Comparison of ENCODE assay signal across 26 cellular contexts in genomic region chrX:95071052-95071451, GRCh38.
DNase-seq lines count a peak whose midpoint lies in the region; ATAC-seq and TF ChIP-seq lines count a peak whose summit lies in the region.
"Had no signal": no experiment of that assay in that cellular context is flagged by ENCODE, and none has a peak within 500 bp of the region (broad histone marks: within the 10 kb centered on the region; RNA-seq: fewer than 3 reads in every experiment).

No MANE protein-coding gene starts in this region.

- H3K27me3 Mint-ChIP-seq in MCF 10A (ENCODE audit: insufficient read depth, unreplicated experiment) = peaks cover 41% of the 10 kb centered on the region
- H3K27me3 Mint-ChIP-seq in activated naive CD8-positive, alpha-beta T cell treated with anti-CD3 and anti-CD28 coated beads, Interleukin-2, amount 50 U/mL, for 24 hours = no peaks in the 10 kb centered on the region
- H3K27me3 Mint-ChIP-seq: activated CD4-positive, alpha-beta T cell treated with anti-CD3 and anti-CD28 coated beads, Interleukin-2, amount 10 ng/mL, durations not matched to agents 7 days and 5 days; CD4-positive, alpha-beta T cell; IgD-negative memory B cell; stimulated activated memory B cell treated with anti-CD40 and anti-IgM and Interleukin-4, amounts not matched to agents 10 μg/mL and 1 μg/mL and 100 μg/mL, for 72 hours had no signal

- 100% methylated on average over 1 of the region's 1 CpG for WGBS in mammary epithelial cell (ENCODE audit: low coverage, missing lambda C conversion rate)

- ATAC-seq in RWPE2 (ENCODE audit: low read depth) = no peak
- ATAC-seq in HG02588 (IDR thresholded peaks at IDR 0.05; ENCODE audit: unreplicated experiment) = no peak
- no peak for ATAC-seq in activated naive CD8-positive, alpha-beta T cell treated with anti-CD3 and anti-CD28 coated beads, Interleukin-2, amount 50 U/mL, for 24 hours
- ATAC-seq: GM12878; stimulated activated memory B cell treated with anti-CD40 and anti-IgM and Interleukin-4, amounts not matched to agents 10 μg/mL and 1 μg/mL and 100 μg/mL, for 72 hours had no signal

- no peak overlapping the region for H3K4me3 Mint-ChIP-seq in MCF 10A (ENCODE audit: unreplicated experiment)
- no peak overlapping the region for H3K4me3 Mint-ChIP-seq in activated naive CD8-positive, alpha-beta T cell treated with anti-CD3 and anti-CD28 coated beads, Interleukin-2, amount 50 U/mL, for 24 hours
- H3K4me3 Mint-ChIP-seq: activated CD4-positive, alpha-beta T cell treated with anti-CD3 and anti-CD28 coated beads, Interleukin-2, amount 10 ng/mL, durations not matched to agents 7 days and 5 days; CD4-positive, alpha-beta T cell; IgD-negative memory B cell; stimulated activated memory B cell treated with anti-CD40 and anti-IgM and Interleukin-4, amounts not matched to agents 10 μg/mL and 1 μg/mL and 100 μg/mL, for 72 hours had no signal

- CTCF ChIA-PET in mammary epithelial cell (lab: Charles Lee; ENCODE audit: low non-redundant PET) = interaction anchor here (0.7 kb wide), 1 partner anchor 127 kb away, joined by 3 read pairs; no protein-coding TSS in a partner anchor
- CTCF ChIA-PET in MCF 10A (lab: Yijun Ruan, JAX) = interaction anchor here (0.6 to 1.2 kb wide), 7 partner anchors 12 to 312 kb away, joined by 3 to 5 read pairs (median 3); no protein-coding TSS in a partner anchor

- H3K9me3 ChIP-seq in mammary epithelial cell (replicated peaks; ENCODE audit: insufficient read depth, low read length) = no peaks in the 10 kb centered on the region
- no peaks in the 10 kb centered on the region for H3K9me3 ChIP-seq in RWPE2 (ENCODE audit: severe bottlenecking)
- H3K9me3 ChIP-seq: adrenal gland, MG63, sigmoid colon, testis had no signal

- H3K4me1 ChIP-seq in mammary epithelial cell (ENCODE audit: insufficient read depth, low read length) (peaks cover 2% of the 10 kb centered on the region), RWPE2 (ENCODE audit: insufficient read depth, poor library complexity, severe bottlenecking) (no peaks in the 10 kb centered on the region)
- H3K4me1 ChIP-seq: adrenal gland, parathyroid adenoma, sigmoid colon, testis had no signal

- dilution Hi-C loops in mammary epithelial cell (cut with HindIII; ENCODE audit: low sequenced_read_pairs) = no loop called here

- no peaks in the 10 kb centered on the region for H3K36me3 Mint-ChIP-seq in MCF 10A (ENCODE audit: insufficient read depth, unreplicated experiment)
- no peaks in the 10 kb centered on the region for H3K36me3 Mint-ChIP-seq in activated naive CD8-positive, alpha-beta T cell treated with anti-CD3 and anti-CD28 coated beads, Interleukin-2, amount 50 U/mL, for 24 hours (ENCODE audit: low read depth)
- H3K36me3 Mint-ChIP-seq: IgD-negative memory B cell; stimulated activated memory B cell treated with anti-CD40 and anti-IgM and Interleukin-4, amounts not matched to agents 10 μg/mL and 1 μg/mL and 100 μg/mL, for 72 hours had no signal

- no peaks in the 10 kb centered on the region for H4K20me1 ChIP-seq in mammary epithelial cell (ENCODE audit: insufficient read depth, low read length)

- H3K4me1 Mint-ChIP-seq in MCF 10A (ENCODE audit: insufficient read depth, unreplicated experiment) = peaks cover 5% of the 10 kb centered on the region
- no peaks in the 10 kb centered on the region for H3K4me1 Mint-ChIP-seq in activated naive CD8-positive, alpha-beta T cell treated with anti-CD3 and anti-CD28 coated beads, Interleukin-2, amount 50 U/mL, for 24 hours
- H3K4me1 Mint-ChIP-seq: activated CD4-positive, alpha-beta T cell treated with anti-CD3 and anti-CD28 coated beads, Interleukin-2, amount 10 ng/mL, durations not matched to agents 7 days and 5 days; IgD-negative memory B cell; stimulated activated memory B cell treated with anti-CD40 and anti-IgM and Interleukin-4, amounts not matched to agents 10 μg/mL and 1 μg/mL and 100 μg/mL, for 72 hours had no signal

- BruUV-seq in mammary epithelial cell (replicated peaks; lab: Mats Ljungman, UMichigan) = no TSS peak
- no TSS peak for BruUV-seq in MCF 10A (replicated peaks; lab: Mats Ljungman, UMichigan)

- H3K9me3 Mint-ChIP-seq in MCF 10A (ENCODE audit: unreplicated experiment) = peaks cover 8% of the 10 kb centered on the region
- no peaks in the 10 kb centered on the region for H3K9me3 Mint-ChIP-seq in activated naive CD8-positive, alpha-beta T cell treated with anti-CD3 and anti-CD28 coated beads, Interleukin-2, amount 50 U/mL, for 24 hours
- H3K9me3 Mint-ChIP-seq: activated CD4-positive, alpha-beta T cell treated with anti-CD3 and anti-CD28 coated beads, Interleukin-2, amount 10 ng/mL, durations not matched to agents 7 days and 5 days; CD4-positive, alpha-beta T cell; IgD-negative memory B cell had no signal

- H3K27ac ChIP-seq in mammary epithelial cell (ENCODE audit: insufficient read depth, low read depth, low read length) = no peak overlapping the region
- no peak overlapping the region for H3K27ac ChIP-seq in RWPE2 (ENCODE audit: poor library complexity, severe bottlenecking)
- H3K27ac ChIP-seq: adrenal gland, parathyroid adenoma, sigmoid colon, testis had no signal

- H3K4me3 ChIP-seq in mammary epithelial cell (replicated peaks in 1 of 3; ENCODE audit: insufficient read depth in 1 of 3, low read depth in 2 of 3, low read length in 3 of 3) = no peak overlapping the region
- no peak overlapping the region for H3K4me3 ChIP-seq in RWPE2 (ENCODE audit: severe bottlenecking)
- H3K4me3 ChIP-seq in retinal pigment epithelial cell (ENCODE audit: low read length) = no peak overlapping the region
- H3K4me3 ChIP-seq: adrenal gland, GM12878, MG63, sigmoid colon, testis had no signal

- H3K4me2 ChIP-seq in mammary epithelial cell (ENCODE audit: insufficient read depth, low read depth, low read length) = no peak overlapping the region

- H3K27ac Mint-ChIP-seq in MCF 10A (ENCODE audit: low read depth, unreplicated experiment) = no peak overlapping the region
- H3K27ac Mint-ChIP-seq in activated naive CD8-positive, alpha-beta T cell treated with anti-CD3 and anti-CD28 coated beads, Interleukin-2, amount 50 U/mL, for 24 hours = no peak overlapping the region
- H3K27ac Mint-ChIP-seq: activated CD4-positive, alpha-beta T cell treated with anti-CD3 and anti-CD28 coated beads, Interleukin-2, amount 10 ng/mL, durations not matched to agents 7 days and 5 days; CD4-positive, alpha-beta T cell; IgD-negative memory B cell; stimulated activated memory B cell treated with anti-CD40 and anti-IgM and Interleukin-4, amounts not matched to agents 10 μg/mL and 1 μg/mL and 100 μg/mL, for 72 hours had no signal

- POLR2A ChIA-PET in MCF 10A (lab: Yijun Ruan, JAX) = interaction anchor here (0.7 to 1.2 kb wide), 3 partner anchors 10 to 312 kb away, joined by 3 to 5 read pairs (median 3); no protein-coding TSS in a partner anchor

- no peaks in the 10 kb centered on the region for H3K36me3 ChIP-seq in mammary epithelial cell (ENCODE audit: insufficient read depth, low read length)
- no peaks in the 10 kb centered on the region for H3K36me3 ChIP-seq in RWPE2 (ENCODE audit: low read depth)
- H3K36me3 ChIP-seq: adrenal gland, MG63, sigmoid colon had no signal

- H2AFZ ChIP-seq in mammary epithelial cell (ENCODE audit: low read depth, low read length) = no peak overlapping the region
- H2AFZ ChIP-seq: parathyroid adenoma had no signal

- H3K27me3 ChIP-seq in mammary epithelial cell (ENCODE audit: insufficient read depth, low read length) (peaks cover 2% of the 10 kb centered on the region), RWPE2 (ENCODE audit: insufficient read depth, poor library complexity, severe bottlenecking) (no peaks in the 10 kb centered on the region)
- H3K27me3 ChIP-seq: MG63, sigmoid colon, testis had no signal

- in situ Hi-C loops in mammary epithelial cell (cut with MboI; ENCODE audit: low sequenced_read_pairs in 2 of 2) = no loop called here

- no peak for DNase-seq in mammary epithelial cell
- no peak for DNase-seq in MCF 10A (ENCODE audit: unreplicated experiment)
- DNase-seq in RWPE2 (ENCODE audit: low spot score) = no peak
- peak; percentile 21 for DNase-seq in fibroblast of peridontal ligament (ENCODE audit: extremely low read depth)
- DNase-seq in retinal pigment epithelial cell (ENCODE audit: low read depth) = no peak
- no peak for DNase-seq in activated naive CD4-positive, alpha-beta T cell treated with Interleukin-2 at 50 U/mL for 16 hours
- DNase-seq in activated naive CD8-positive, alpha-beta T cell treated with anti-CD3 and anti-CD28 coated beads, Interleukin-2, amount 50 U/mL, for 24 hours = no peak
- DNase-seq: activated CD4-positive, alpha-beta T cell treated with anti-CD3 and anti-CD28 coated beads, Interleukin-2, amount 10 ng/mL, durations not matched to agents 7 days and 5 days; activated effector memory CD4-positive, alpha-beta T cell treated with Interleukin-2 at 50 U/mL for 16 hours; adrenal gland; CD4-positive, alpha-beta T cell; cerebellar nuclear complex; GF-D8; MG63; NCI-H146; NCI-H2171; NCI-H526 treated with DMSO at 0.1 percent for 48 hours; SHP77; sigmoid colon; T-helper 1 cell; testis had no signal

- intact Hi-C loops in mammary epithelial cell (cut with micrococcal nuclease) (loop anchor here (2.0 to 5.0 kb wide), 2 partner anchors 14 to 239 kb away; no protein-coding TSS in a partner anchor), MCF 10A (cut with micrococcal nuclease) (loop anchor here (1.0 to 10.0 kb wide), 2 partner anchors 14 to 106 kb away; no protein-coding TSS in a partner anchor)

- no peak overlapping the region for H3K9ac ChIP-seq in mammary epithelial cell (ENCODE audit: insufficient read depth, low read length)
- H3K9ac ChIP-seq: parathyroid adenoma had no signal

- TF ChIP-seq CTCF in mammary epithelial cell (conservative IDR thresholded peaks at IDR 0.05 in 1 of 2, IDR thresholded peaks at IDR 0.05 in 1 of 2; ENCODE audit: extremely low read depth in 1 of 2, insufficient read depth in 1 of 2, low read depth in 1 of 2, low read length in 2 of 2) = peak; percentile 5 to 45
- TF ChIP-seq CTCF in MCF 10A (IDR thresholded peaks at IDR 0.05; ENCODE audit: unreplicated experiment) = no peak
- TF ChIP-seq CTCF in RWPE2 (IDR thresholded peaks at IDR 0.05; ENCODE audit: poor library complexity, severe bottlenecking) = peak; percentile 24
- TF ChIP-seq CTCF in retinal pigment epithelial cell (conservative IDR thresholded peaks at IDR 0.05; ENCODE audit: low read depth, low read length) = peak; percentile 33

- H3K79me2 ChIP-seq in mammary epithelial cell (ENCODE audit: insufficient read depth, low read length) = no peaks in the 10 kb centered on the region
- H3K79me2 ChIP-seq: parathyroid adenoma had no signal
